ENCODE assay signal across 28 cellular contexts in genomic region chr7:79749851-79750250, GRCh38.
"Had no signal": no experiment of that assay in that cellular context is flagged by ENCODE, and none has a peak within 500 bp of the region (broad histone marks: within the 10 kb centered on the region; RNA-seq: fewer than 3 reads in every experiment).

No MANE protein-coding gene starts in this region.

- H3K4me3 ChIP-seq: colonic mucosa, esophagus muscularis mucosa, gastrocnemius medialis, lung, mucosa of descending colon, ovary, psoas muscle, sigmoid colon, stomach, thyroid gland had no signal

- H3K9me3 Mint-ChIP-seq: endodermal cell had no signal

- ATAC-seq: gastrocnemius medialis; left ventricle myocardium superior; mucosa of descending colon; psoas muscle; right cardiac atrium; stimulated activated effector memory CD8-positive, alpha-beta T cell treated with anti-CD3 and anti-CD28 coated beads, Interleukin-12 subunit alpha, Interleukin-12 subunit beta, amount 100 ng/mL, for 72 hours had no signal

- H3K27ac Mint-ChIP-seq: dendritic cell treated with granulocyte-macrophage colony-stimulating factor and Interleukin-4, amounts not matched to agents 40 ng/mL and 50 ng/mL, for 4 days; endodermal cell; mesothelial cell of epicardium; naive B cell; nephron; stimulated activated effector memory CD8-positive, alpha-beta T cell treated with anti-CD3 and anti-CD28 coated beads, Interleukin-12 subunit alpha, Interleukin-12 subunit beta, amount 100 ng/mL, for 72 hours had no signal

- H3K36me3 ChIP-seq: colonic mucosa, esophagus muscularis mucosa, gastrocnemius medialis, ovary, sigmoid colon, stomach, thyroid gland had no signal

- H3K9me3 ChIP-seq: colonic mucosa, gastrocnemius medialis, ovary, sigmoid colon, thyroid gland had no signal

- H3K4me1 Mint-ChIP-seq: mesothelial cell of epicardium; naive B cell; nephron; stimulated activated effector memory CD8-positive, alpha-beta T cell treated with anti-CD3 and anti-CD28 coated beads, Interleukin-12 subunit alpha, Interleukin-12 subunit beta, amount 100 ng/mL, for 72 hours had no signal

- H3K27me3 Mint-ChIP-seq: naive B cell had no signal

- DNase-seq: colonic mucosa; effector CD8-positive, alpha-beta T cell; endodermal cell; foreskin fibroblast; gastrocnemius medialis; head of caudate nucleus; left ventricle myocardium superior; mesenchymal stem cell; mucosa of descending colon; naive B cell; nucleus accumbens; ovary; posterior cingulate gyrus; psoas muscle; right cardiac atrium; sigmoid colon; stimulated activated CD4-positive, alpha-beta T cell treated with anti-CD3 and anti-CD28 coated beads, Interleukin-2, amount 100 ng/mL, for 24 hours; stimulated activated CD4-positive, alpha-beta T cell treated with anti-CD3 and anti-CD28 coated beads, Interleukin-4, amount 100 ng/mL, for 24 hours; stimulated activated naive CD4-positive, alpha-beta T cell treated with Interleukin-2 at 50 U/mL for 16 hours; stomach; thyroid gland; trophoblast cell had no signal

- H3K27ac ChIP-seq: colonic mucosa, esophagus muscularis mucosa, gastrocnemius medialis, ovary, psoas muscle, sigmoid colon, stomach, thyroid gland had no signal

- H3K4me3 Mint-ChIP-seq: dendritic cell treated with granulocyte-macrophage colony-stimulating factor and Interleukin-4, amounts not matched to agents 40 ng/mL and 50 ng/mL, for 4 days; endodermal cell; mesothelial cell of epicardium; naive B cell; nephron; stimulated activated effector memory CD8-positive, alpha-beta T cell treated with anti-CD3 and anti-CD28 coated beads, Interleukin-12 subunit alpha, Interleukin-12 subunit beta, amount 100 ng/mL, for 72 hours had no signal

- H3K27me3 ChIP-seq: colonic mucosa, esophagus muscularis mucosa, gastrocnemius medialis, ovary, sigmoid colon, stomach, thyroid gland had no signal

- H3K4me1 ChIP-seq: colonic mucosa, esophagus muscularis mucosa, gastrocnemius medialis, psoas muscle, sigmoid colon, stomach, thyroid gland had no signal

- H3K36me3 Mint-ChIP-seq: naive B cell; stimulated activated effector memory CD8-positive, alpha-beta T cell treated with anti-CD3 and anti-CD28 coated beads, Interleukin-12 subunit alpha, Interleukin-12 subunit beta, amount 100 ng/mL, for 72 hours had no signal
